Comparison of ENCODE assay signal across 11 cellular contexts in the genomic region with DNA sequence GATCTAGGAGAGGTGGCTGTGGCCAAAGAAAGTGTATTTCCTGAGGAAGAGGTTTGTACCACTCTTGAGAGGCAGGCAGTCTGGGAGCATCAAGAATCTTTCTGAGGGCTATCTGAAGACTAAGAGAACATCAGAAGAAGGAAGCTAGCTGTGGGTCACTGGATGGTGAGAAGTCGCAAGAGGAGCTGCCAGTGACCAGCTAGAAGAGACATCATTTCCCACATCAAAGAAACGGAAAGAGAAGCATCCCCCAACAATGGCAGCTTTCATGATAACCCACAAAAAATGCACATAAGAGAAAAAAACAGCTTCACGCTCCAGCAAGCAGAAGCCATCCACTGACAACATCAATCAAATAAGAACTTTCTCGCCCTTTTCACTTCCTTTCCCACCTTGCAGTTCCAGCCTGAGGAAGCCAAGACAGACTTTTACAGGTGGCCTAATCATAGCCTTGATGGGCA. TPM values are rescaled to one million over a fixed set of nuclear protein-coding genes. Genes with fewer than 3 reads are reported as not detected.
DNase-seq lines count a peak whose midpoint lies in the region; ATAC-seq and TF ChIP-seq lines count a peak whose summit lies in the region.
"Had no signal": no experiment of that assay in that cellular context is flagged by ENCODE, and none has a peak within 500 bp of the region (broad histone marks: within the 10 kb centered on the region; RNA-seq: fewer than 3 reads in every experiment).

No MANE protein-coding gene starts in this region.

- 89% methylated on average over 4 of the region's 4 CpGs for WGBS in prostate gland

- H3K4me1 Mint-ChIP-seq in activated T-cell treated with anti-CD3 and anti-CD28 coated beads, Interleukin-2, amount 50 U/mL, for 4 hours (ENCODE audit: low read depth) = peaks cover 48% of the 10 kb centered on the region
- peaks cover 40% of the 10 kb centered on the region for H3K4me1 Mint-ChIP-seq in nephron progenitor cell

- H3K9me3 Mint-ChIP-seq in activated T-cell treated with anti-CD3 and anti-CD28 coated beads, Interleukin-2, amount 50 U/mL, for 4 hours = peaks cover 12% of the 10 kb centered on the region
- peaks cover 8% of the 10 kb centered on the region for H3K9me3 Mint-ChIP-seq in nephron progenitor cell

- no peaks in the 10 kb centered on the region for H4K20me1 ChIP-seq in MM.1S (ENCODE audit: insufficient read depth, low read length)

- no peak overlapping the region for H2AFZ ChIP-seq in MM.1S (ENCODE audit: low read length)

- TF ChIP-seq POLR2A in prostate gland (IDR thresholded peaks at IDR 0.05) = no peak

- no peak for DNase-seq in activated T-cell treated with anti-CD3 and anti-CD28 coated beads, Interleukin-2, amount 50 U/mL, for 4 hours
- DNase-seq in activated T-cell treated with anti-CD3 and anti-CD28 coated beads, Interleukin-2, amount 50 U/mL, for 48 hours = no peak
- DNase-seq in MM.1S (peak; percentile 53), nephron progenitor cell (no peak), left lung (no peak), prostate gland (ENCODE audit: low spot score) (no peak), DMS153 treated with DMSO at 0.1 percent for 48 hours (lab: John Stamatoyannopoulos, UW; ENCODE audit: unreplicated experiment) (no peak)
- DNase-seq: ACHN; activated effector memory CD4-positive, alpha-beta T cell treated with anti-CD3 and anti-CD28 coated beads, Interleukin-2, amount 50 U/mL, for 16 hours had no signal

- H3K4me3 ChIP-seq in MM.1S (ENCODE audit: low read length) (no peak overlapping the region), left lung (no peak overlapping the region), prostate gland (no peak overlapping the region)

- no peaks in the 10 kb centered on the region for H3K27me3 ChIP-seq in MM.1S (replicated peaks; ENCODE audit: insufficient read depth, low read length)
- no peaks in the 10 kb centered on the region for H3K27me3 ChIP-seq in left lung
- no peaks in the 10 kb centered on the region for H3K27me3 ChIP-seq in prostate gland (replicated peaks; ENCODE audit: insufficient read depth)

- H3K36me3 Mint-ChIP-seq in activated T-cell treated with anti-CD3 and anti-CD28 coated beads, Interleukin-2, amount 50 U/mL, for 4 hours (ENCODE audit: insufficient read depth) = peaks cover 2% of the 10 kb centered on the region
- H3K36me3 Mint-ChIP-seq in nephron progenitor cell (ENCODE audit: low read depth) = no peaks in the 10 kb centered on the region

- H3K79me2 ChIP-seq in MM.1S (ENCODE audit: low read length) = no peaks in the 10 kb centered on the region

- TF ChIP-seq CTCF in MM.1S (IDR thresholded peaks at IDR 0.05; ENCODE audit: low read length) = no peak
- TF ChIP-seq CTCF in nephron progenitor cell (IDR thresholded peaks at IDR 0.05) = no peak
- no peak for TF ChIP-seq CTCF in left lung (IDR thresholded peaks at IDR 0.05)
- TF ChIP-seq CTCF in prostate gland (IDR thresholded peaks at IDR 0.05) = no peak

- H3K27ac Mint-ChIP-seq in nephron progenitor cell = peak overlapping the region; percentile 0

- H3K4me2 ChIP-seq in MM.1S (ENCODE audit: low read depth, low read length) = peak overlapping the region; percentile 19; the same call in 1 of the 2 replicates

- no peaks in the 10 kb centered on the region for H3K36me3 ChIP-seq in MM.1S (replicated peaks; ENCODE audit: insufficient read depth, low read length)
- no peaks in the 10 kb centered on the region for H3K36me3 ChIP-seq in left lung
- H3K36me3 ChIP-seq in prostate gland = no peaks in the 10 kb centered on the region

- no peaks in the 10 kb centered on the region for H3K27me3 Mint-ChIP-seq in activated T-cell treated with anti-CD3 and anti-CD28 coated beads, Interleukin-2, amount 50 U/mL, for 4 hours (ENCODE audit: low read depth)
- no peaks in the 10 kb centered on the region for H3K27me3 Mint-ChIP-seq in nephron progenitor cell (ENCODE audit: low read depth, poor library complexity)

- H3K4me1 ChIP-seq in MM.1S (ENCODE audit: low read length) (peaks cover 19% of the 10 kb centered on the region), left lung (peaks cover 0 to 6% of the 10 kb centered on the region in 2 donors), prostate gland (replicated peaks) (no peaks in the 10 kb centered on the region)

- H3K9me2 ChIP-seq in MM.1S (replicated peaks; ENCODE audit: insufficient read depth, low read length) = no peaks in the 10 kb centered on the region

- H3K27ac ChIP-seq in MM.1S (ENCODE audit: low read length) = no peak overlapping the region
- H3K27ac ChIP-seq in left lung = no peak overlapping the region
- no peak overlapping the region for H3K27ac ChIP-seq in prostate gland

- H3K9ac ChIP-seq in MM.1S (ENCODE audit: low read length) = no peak overlapping the region

- H3F3A ChIP-seq in MM.1S (ENCODE audit: insufficient read depth, low read length) = peaks cover 11% of the 10 kb centered on the region

- ATAC-seq in activated T-cell treated with anti-CD3 and anti-CD28 coated beads, Interleukin-2, amount 50 U/mL, for 4 hours = peak in 1 of 2 donors; percentile 28
- ATAC-seq in HG02610 (IDR thresholded peaks at IDR 0.05; ENCODE audit: unreplicated experiment) = peak; percentile 95
- no peak for ATAC-seq in left lung
- ATAC-seq: Right ventricle myocardium inferior had no signal

- H3K9me3 ChIP-seq in MM.1S (replicated peaks; ENCODE audit: insufficient read depth, low read length) (no peaks in the 10 kb centered on the region), left lung (no peaks in the 10 kb centered on the region), prostate gland (no peaks in the 10 kb centered on the region)

- intact Hi-C loops in left lung (cut with DNase I) = no loop called here
- intact Hi-C loops in prostate gland (cut with DNase I) = no loop called here

- H3K4me3 Mint-ChIP-seq in activated T-cell treated with anti-CD3 and anti-CD28 coated beads, Interleukin-2, amount 50 U/mL, for 4 hours = peak overlapping the region; percentile 24
- H3K4me3 Mint-ChIP-seq in nephron progenitor cell = no peak overlapping the region

RNA-seq across cellular contexts. Expression of a gene that starts 25.0 kb away (rescaled TPM):
- total RNA-seq in activated T-cell treated with anti-CD3 and anti-CD28 coated beads, Interleukin-2, amount 50 U/mL, for 4 hours = 10 to 100 TPM; 29.4 to 30.8 (median 29.6) TPM
- 10 to 100 TPM; 14.0 to 17.3 TPM for total RNA-seq in left lung
- total RNA-seq in prostate gland = 10 to 100 TPM; 12.0 to 16.5 TPM
